In the genomic region with DNA sequence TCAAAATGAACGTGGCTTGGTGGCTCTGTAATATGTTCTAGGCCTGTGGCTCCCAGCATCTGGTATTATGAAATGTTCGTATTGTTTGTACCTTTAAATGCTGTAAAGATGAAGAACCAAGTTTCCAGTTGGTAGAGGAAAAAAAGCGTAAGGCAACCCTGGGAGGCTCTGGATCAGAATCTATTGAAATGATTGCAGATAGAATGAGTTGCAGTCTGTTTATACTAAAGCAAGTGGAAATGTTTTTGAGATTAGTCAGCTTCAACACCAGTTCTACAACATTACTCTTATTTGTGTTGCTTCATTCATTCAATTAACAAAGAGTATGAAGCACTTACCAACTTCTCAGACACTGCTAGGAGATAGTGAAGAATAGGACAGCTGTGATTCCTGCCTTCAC, we compare ENCODE assay signal across 8 cellular contexts. TPM values are rescaled to one million over a fixed set of nuclear protein-coding genes. Genes with fewer than 3 reads are reported as not detected.
A peak's percentile ranks its signal among the peaks of the same experiment; 100 is the strongest.
DNase-seq lines count a peak whose midpoint lies in the region; ATAC-seq and TF ChIP-seq lines count a peak whose summit lies in the region.

No MANE protein-coding gene starts in this region.

- H3K27me3 ChIP-seq in SK-N-SH (ENCODE audit: insufficient read depth) (no peaks in the 10 kb centered on the region), adipocyte (replicated peaks; ENCODE audit: control insufficient read depth, insufficient read depth, low read length) (no peaks in the 10 kb centered on the region), Caco-2 (replicated peaks; ENCODE audit: control insufficient read depth, insufficient read depth, low read length) (no peaks in the 10 kb centered on the region)

- no peak for TF ChIP-seq RAD21 in SK-N-SH (IDR thresholded peaks at IDR 0.05; ENCODE audit: low read length)

- peaks cover 31% of the 10 kb centered on the region for H3F3A ChIP-seq in SK-N-SH (replicated peaks; ENCODE audit: insufficient read depth)

- H3K36me3 ChIP-seq in SK-N-SH (replicated peaks in 1 of 2; ENCODE audit: control insufficient read depth in 1 of 2, insufficient read depth in 2 of 2, low read length in 1 of 2) (peaks cover 0 to 23% of the 10 kb centered on the region in 2 experiments), adipocyte (ENCODE audit: control insufficient read depth, insufficient read depth, low read length, severe bottlenecking) (peaks cover 53% of the 10 kb centered on the region), Caco-2 (ENCODE audit: control insufficient read depth, insufficient read depth, low read length) (no peaks in the 10 kb centered on the region)

- H3K9me3 Mint-ChIP-seq in Caco-2 (ENCODE audit: unreplicated experiment) = no peaks in the 10 kb centered on the region

- POLR2A ChIA-PET in SK-N-SH (lab: Yijun Ruan, JAX) = no interaction called here
- POLR2A ChIA-PET in Caco-2 (lab: Charles Lee) = interaction anchor here (0.7 kb wide), 1 partner anchor 127 kb away, joined by 9 read pairs; no protein-coding TSS in a partner anchor

- H4K20me1 ChIP-seq in SK-N-SH (ENCODE audit: insufficient read depth) = peaks cover 44% of the 10 kb centered on the region

- BruUV-seq in Caco-2 (replicated peaks; lab: Mats Ljungman, UMichigan) = no TSS peak

- H2AFZ ChIP-seq in SK-N-SH (ENCODE audit: low read depth) = no peak overlapping the region

- H3K9me2 ChIP-seq in SK-N-SH = no peaks in the 10 kb centered on the region

- TF ChIP-seq CTCF in SK-N-SH (IDR thresholded peaks at IDR 0.05) (no peak), Caco-2 (IDR thresholded peaks at IDR 0.05; ENCODE audit: insufficient read depth in 1 of 2, low read depth in 1 of 2, low read length in 1 of 2, severe bottlenecking in 1 of 2, unreplicated experiment in 1 of 2) (no peak)

- H3K9ac ChIP-seq in SK-N-SH (no peak overlapping the region; the same call in 1 of the 2 replicates), adipocyte (ENCODE audit: low read length) (peak overlapping the region; percentile 53)

- 60% methylated on average over 3 of the region's 3 CpGs for WGBS in SK-N-SH (ENCODE audit: low lambda C conversion rate)

- peaks cover 93% of the 10 kb centered on the region for H3K79me2 ChIP-seq in SK-N-SH (ENCODE audit: insufficient read depth)

- intact Hi-C loops in Caco-2 (cut with micrococcal nuclease; ENCODE audit: unreplicated experiment) = no loop called here

- peaks cover 15 to 35% of the 10 kb centered on the region in 2 experiments for H3K4me1 ChIP-seq in SK-N-SH (ENCODE audit: control insufficient read depth in 1 of 2, insufficient read depth in 2 of 2, low read depth in 1 of 2, low read length in 1 of 2)
- peaks cover 74% of the 10 kb centered on the region for H3K4me1 ChIP-seq in adipocyte (ENCODE audit: control insufficient read depth, insufficient read depth, low read length)
- H3K4me1 ChIP-seq in Caco-2 = peaks cover 11% of the 10 kb centered on the region

- H3K36me3 Mint-ChIP-seq in Caco-2 (ENCODE audit: insufficient read depth, unreplicated experiment) = no peaks in the 10 kb centered on the region

- no peaks in the 10 kb centered on the region for H3K9me3 ChIP-seq in SK-N-SH
- H3K9me3 ChIP-seq in adipocyte (ENCODE audit: control insufficient read depth, low read length) = no peaks in the 10 kb centered on the region
- H3K9me3 ChIP-seq in Caco-2 = no peaks in the 10 kb centered on the region

- no peak overlapping the region for H3K4me3 Mint-ChIP-seq in Caco-2 (ENCODE audit: unreplicated experiment)

- H3K4me1 Mint-ChIP-seq in Caco-2 (ENCODE audit: low read depth, unreplicated experiment) = peaks cover 26% of the 10 kb centered on the region

- H3K27me3 Mint-ChIP-seq in Caco-2 (ENCODE audit: insufficient read depth, unreplicated experiment) = no peaks in the 10 kb centered on the region

- ATAC-seq in SK-N-SH treated with all-trans-retinoic acid at 6 μM for 48 hours = no peak
- no peak for ATAC-seq in GM19324 (IDR thresholded peaks at IDR 0.05; ENCODE audit: low FRiP score, unreplicated experiment)
- ATAC-seq in GM21515 (IDR thresholded peaks at IDR 0.05; ENCODE audit: unreplicated experiment) = no peak

- no peak for TF ChIP-seq EP300 in SK-N-SH (IDR thresholded peaks at IDR 0.05; ENCODE audit: borderline replicate concordance in 1 of 2, low read depth in 1 of 2, low read length in 1 of 2)

- CTCF ChIA-PET in SK-N-SH (lab: Yijun Ruan, JAX) (interaction anchor here (0.6 to 0.7 kb wide), 2 partner anchors 702 to 1814 kb away, joined by 3 read pairs; no protein-coding TSS in a partner anchor), Caco-2 (lab: Charles Lee) (no interaction called here)

- H3K27ac ChIP-seq in SK-N-SH (ENCODE audit: low read depth in 2 of 2, low read length in 1 of 2) = peak overlapping the region in 1 of 2 experiments; percentile 32; a peak in 2 of 4 replicates

- H3K4me3 ChIP-seq in SK-N-SH (ENCODE audit: low read depth in 2 of 2, low read length in 1 of 2) = no peak overlapping the region
- peak overlapping the region; percentile 40 for H3K4me3 ChIP-seq in adipocyte (ENCODE audit: low read length)
- no peak overlapping the region for H3K4me3 ChIP-seq in Caco-2 (ENCODE audit: low read depth, low read length)

- H3K27ac Mint-ChIP-seq in Caco-2 (ENCODE audit: unreplicated experiment) = no peak overlapping the region

- DNase-seq in SK-N-SH (no peak), adipocyte (ENCODE audit: low read depth) (peak; percentile 85), hepatic stellate cell (ENCODE audit: low spot score) (peak; percentile 33), superior temporal gyrus (ENCODE audit: extremely low spot score) (peak; percentile 36), Caco-2 (no peak)

- H3K4me2 ChIP-seq in SK-N-SH = peak overlapping the region; percentile 43

TF ChIP-seq in SK-N-SH, 30 proteins besides CTCF, POLR2A, EP300 and RAD21:
- no peak for TF ChIP-seq TCF12 (IDR thresholded peaks at IDR 0.05)
- TF ChIP-seq MEF2A (IDR thresholded peaks at IDR 0.05; ENCODE audit: borderline replicate concordance, low read depth) = no peak
- no peak for TF ChIP-seq POLR2AphosphoS5 (IDR thresholded peaks at IDR 0.05; ENCODE audit: low read depth, low read length)
- TF ChIP-seq FOSL2 (IDR thresholded peaks at IDR 0.05; ENCODE audit: borderline replicate concordance, low read depth) = peak; percentile 21; the same call in 1 of the 2 replicates
- TF ChIP-seq NFIC (IDR thresholded peaks at IDR 0.05; ENCODE audit: borderline replicate concordance) = no peak
- TF ChIP-seq, protein P1, sequence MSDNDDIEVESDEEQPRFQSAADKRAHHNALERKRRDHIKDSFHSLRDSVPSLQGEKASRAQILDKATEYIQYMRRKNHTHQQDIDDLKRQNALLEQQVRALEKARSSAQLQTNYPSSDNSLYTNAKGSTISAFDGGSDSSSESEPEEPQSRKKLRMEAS (IDR thresholded peaks at IDR 0.05; ENCODE audit: low read depth) = no peak

TF ChIP-seq in SK-N-SH treated with all-trans-retinoic acid at 6 μM for 48 hours, 23 proteins besides CTCF, POLR2A, EP300 and RAD21 (continues in another document):
- TF ChIP-seq, protein P2, sequence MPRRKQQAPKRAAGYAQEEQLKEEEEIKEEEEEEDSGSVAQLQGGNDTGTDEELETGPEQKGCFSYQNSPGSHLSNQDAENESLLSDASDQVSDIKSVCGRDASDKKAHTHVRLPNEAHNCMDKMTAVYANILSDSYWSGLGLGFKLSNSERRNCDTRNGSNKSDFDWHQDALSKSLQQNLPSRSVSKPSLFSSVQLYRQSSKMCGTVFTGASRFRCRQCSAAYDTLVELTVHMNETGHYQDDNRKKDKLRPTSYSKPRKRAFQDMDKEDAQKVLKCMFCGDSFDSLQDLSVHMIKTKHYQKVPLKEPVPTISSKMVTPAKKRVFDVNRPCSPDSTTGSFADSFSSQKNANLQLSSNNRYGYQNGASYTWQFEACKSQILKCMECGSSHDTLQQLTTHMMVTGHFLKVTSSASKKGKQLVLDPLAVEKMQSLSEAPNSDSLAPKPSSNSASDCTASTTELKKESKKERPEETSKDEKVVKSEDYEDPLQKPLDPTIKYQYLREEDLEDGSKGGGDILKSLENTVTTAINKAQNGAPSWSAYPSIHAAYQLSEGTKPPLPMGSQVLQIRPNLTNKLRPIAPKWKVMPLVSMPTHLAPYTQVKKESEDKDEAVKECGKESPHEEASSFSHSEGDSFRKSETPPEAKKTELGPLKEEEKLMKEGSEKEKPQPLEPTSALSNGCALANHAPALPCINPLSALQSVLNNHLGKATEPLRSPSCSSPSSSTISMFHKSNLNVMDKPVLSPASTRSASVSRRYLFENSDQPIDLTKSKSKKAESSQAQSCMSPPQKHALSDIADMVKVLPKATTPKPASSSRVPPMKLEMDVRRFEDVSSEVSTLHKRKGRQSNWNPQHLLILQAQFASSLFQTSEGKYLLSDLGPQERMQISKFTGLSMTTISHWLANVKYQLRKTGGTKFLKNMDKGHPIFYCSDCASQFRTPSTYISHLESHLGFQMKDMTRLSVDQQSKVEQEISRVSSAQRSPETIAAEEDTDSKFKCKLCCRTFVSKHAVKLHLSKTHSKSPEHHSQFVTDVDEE (CRISPR knock-in tag; IDR thresholded peaks at IDR 0.05) = no peak
- TF ChIP-seq, protein P3, sequence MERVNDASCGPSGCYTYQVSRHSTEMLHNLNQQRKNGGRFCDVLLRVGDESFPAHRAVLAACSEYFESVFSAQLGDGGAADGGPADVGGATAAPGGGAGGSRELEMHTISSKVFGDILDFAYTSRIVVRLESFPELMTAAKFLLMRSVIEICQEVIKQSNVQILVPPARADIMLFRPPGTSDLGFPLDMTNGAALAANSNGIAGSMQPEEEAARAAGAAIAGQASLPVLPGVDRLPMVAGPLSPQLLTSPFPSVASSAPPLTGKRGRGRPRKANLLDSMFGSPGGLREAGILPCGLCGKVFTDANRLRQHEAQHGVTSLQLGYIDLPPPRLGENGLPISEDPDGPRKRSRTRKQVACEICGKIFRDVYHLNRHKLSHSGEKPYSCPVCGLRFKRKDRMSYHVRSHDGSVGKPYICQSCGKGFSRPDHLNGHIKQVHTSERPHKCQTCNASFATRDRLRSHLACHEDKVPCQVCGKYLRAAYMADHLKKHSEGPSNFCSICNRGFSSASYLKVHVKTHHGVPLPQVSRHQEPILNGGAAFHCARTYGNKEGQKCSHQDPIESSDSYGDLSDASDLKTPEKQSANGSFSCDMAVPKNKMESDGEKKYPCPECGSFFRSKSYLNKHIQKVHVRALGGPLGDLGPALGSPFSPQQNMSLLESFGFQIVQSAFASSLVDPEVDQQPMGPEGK (CRISPR knock-in tag; IDR thresholded peaks at IDR 0.05; ENCODE audit: borderline replicate concordance) = no peak

RNA-seq across cellular contexts. Expression of a gene that starts 5.3 kb away (rescaled TPM):
- polyA plus RNA-seq in SK-N-SH (2012; rRNA removed) = 64.6 and 90.7 TPM in 2 replicates
- 101 and 122 TPM in 2 replicates for polyA plus RNA-seq in SK-N-SH (2012; cell fraction: cytosol; rRNA removed)
- polyA plus RNA-seq in SK-N-SH (2012; cell fraction: nucleus; rRNA removed) = 24.8 and 38.2 TPM in 2 replicates
- 31.2 and 32.1 TPM in 2 replicates for total RNA-seq in Caco-2 (2022)

RNA-seq across cellular contexts. Expression of a gene that starts 9.9 kb away (rescaled TPM):
- 43.0 and 62.0 TPM in 2 replicates for polyA plus RNA-seq in SK-N-SH (2012; rRNA removed)
- 53.5 and 64.1 TPM in 2 replicates for polyA plus RNA-seq in SK-N-SH (2012; cell fraction: cytosol; rRNA removed)
- polyA plus RNA-seq in SK-N-SH (2012; cell fraction: nucleus; rRNA removed) = 50.1 and 92.6 TPM in 2 replicates
- 45.7 and 49.6 TPM in 2 replicates for total RNA-seq in Caco-2 (2022)

RNA-seq across cellular contexts. Expression of a gene that starts 32.4 kb away (rescaled TPM):
- polyA plus RNA-seq in SK-N-SH (2012; rRNA removed) = not detected in 2 replicates
- polyA plus RNA-seq in SK-N-SH (2012; cell fraction: cytosol; rRNA removed) = not detected in 2 replicates
- not detected in 2 replicates for polyA plus RNA-seq in SK-N-SH (2012; cell fraction: nucleus; rRNA removed)
- not detected in 2 replicates for total RNA-seq in Caco-2 (2022)

RNA-seq across cellular contexts. Expression of a gene that starts 37.9 kb away (rescaled TPM):
- 3.2 and 4.3 TPM in 2 replicates for polyA plus RNA-seq in SK-N-SH (2012; rRNA removed)
- 4.8 and 5.7 TPM in 2 replicates for polyA plus RNA-seq in SK-N-SH (2012; cell fraction: cytosol; rRNA removed)
- polyA plus RNA-seq in SK-N-SH (2012; cell fraction: nucleus; rRNA removed) = 5.4 and 9.2 TPM in 2 replicates
- 30.2 and 35.0 TPM in 2 replicates for total RNA-seq in Caco-2 (2022)

Comparison
In these comparisons a context has a peak if more than half of its experiments do, and no peak if none do; other contexts are left out.
1. DNase-seq: peak in adipocyte (single experiment), hepatic stellate cell (single experiment) and superior temporal gyrus (single experiment); none in SK-N-SH (single experiment) and Caco-2 (0 of 2).